13 cellular contexts compared by ENCODE assay signal in genomic region chr17:7130626-7131467, GRCh38. TPM values are rescaled to one million over a fixed set of nuclear protein-coding genes. Genes with fewer than 3 reads are reported as not detected.
DNase-seq lines count a peak whose midpoint lies in the region; ATAC-seq, FAIRE-seq and TF ChIP-seq lines count a peak whose summit lies in the region.
"Had no signal": no experiment of that assay in that cellular context is flagged by ENCODE, and none has a peak within 500 bp of the region (broad histone marks: within the 10 kb centered on the region; RNA-seq: fewer than 3 reads in every experiment).

No MANE protein-coding gene starts in this region.

- H3K4me2 ChIP-seq in HepG2 (ENCODE audit: low read depth, low read length), result peak overlapping the region; percentile 58

- no peaks in the 10 kb centered on the region for H3K36me3 Mint-ChIP-seq in activated B cell treated with CpG ODN at 0.5 μM for 24 hours (ENCODE audit: low read depth)

- H3K27me3 ChIP-seq in HepG2 (ENCODE audit: control insufficient read depth in 1 of 2, insufficient read depth in 2 of 2, low read length in 2 of 2) (no peaks in the 10 kb centered on the region), tibial artery (peaks cover 0 to 52% of the 10 kb centered on the region in 2 donors)
- H3K27me3 ChIP-seq: pancreas had no signal

- H3K9me3 ChIP-seq in HepG2 (ENCODE audit: low read length), result no peaks in the 10 kb centered on the region
- no peaks in the 10 kb centered on the region for H3K9me3 ChIP-seq in tibial artery
- H3K9me3 ChIP-seq: pancreas had no signal

- peak overlapping the region; percentile 22 for H3K27ac ChIP-seq in HepG2 (ENCODE audit: extremely low read length, insufficient read depth, low read length)
- no peak overlapping the region for H3K27ac ChIP-seq in tibial artery
- H3K27ac ChIP-seq: pancreas had no signal

- H3K4me1 ChIP-seq in HepG2 (ENCODE audit: insufficient read depth, low read length) (peaks cover 49% of the 10 kb centered on the region), tibial artery (no peaks in the 10 kb centered on the region)
- H3K4me1 ChIP-seq: pancreas had no signal

- TF ChIP-seq CTCF in activated B cell treated with CpG ODN at 0.5 μM for 24 hours (IDR thresholded peaks at IDR 0.05) (no peak), HepG2 (CRISPR knock-in tag; IDR thresholded peaks at IDR 0.05) (no peak), tibial artery (IDR thresholded peaks at IDR 0.05) (no peak)

- DNase-seq in activated effector memory CD4-positive, alpha-beta T cell treated with anti-CD3 and anti-CD28 coated beads, Interleukin-2, amount 50 U/mL, for 16 hours, result peak; percentile 42
- no peak for DNase-seq in activated effector memory CD4-positive, alpha-beta T cell treated with Interleukin-2 at 50 U/mL for 16 hours
- DNase-seq in activated B cell treated with CpG ODN at 0.5 μM for 24 hours (no peak), HepG2 (ENCODE audit: low spot score) (no peak), tibial artery (no peak)
- DNase-seq: AML-193, NCI-H526 treated with DMSO at 0.1 percent for 48 hours, pancreas had no signal

- H3K36me3 ChIP-seq in HepG2 (replicated peaks in 1 of 2; ENCODE audit: control insufficient read depth in 1 of 2, insufficient read depth in 2 of 2, low read length in 2 of 2), result no peaks in the 10 kb centered on the region
- H3K36me3 ChIP-seq in tibial artery, result no peaks in the 10 kb centered on the region
- H3K36me3 ChIP-seq: pancreas had no signal

- H3K9ac ChIP-seq in HepG2 (ENCODE audit: insufficient read depth, low read depth, low read length), result 0 out of 2 replicates have a peak overlapping the region, but pooled peaks have one; percentile 25

- H4K20me1 ChIP-seq in HepG2 (ENCODE audit: insufficient read depth, low read length), result no peaks in the 10 kb centered on the region

- H2AFZ ChIP-seq in HepG2 (ENCODE audit: low read length), result peak overlapping the region; percentile 65

- H3K27me3 Mint-ChIP-seq in activated B cell treated with CpG ODN at 0.5 μM for 24 hours, result peaks cover 3% of the 10 kb centered on the region

- peak overlapping the region; percentile 97 for H3K27ac Mint-ChIP-seq in activated B cell treated with CpG ODN at 0.5 μM for 24 hours

- intact Hi-C loops in activated B cell treated with CpG ODN at 0.5 μM for 24 hours (cut with micrococcal nuclease) (no loop called here), HepG2 (cut with micrococcal nuclease; ENCODE audit: unreplicated experiment) (no loop called here), tibial artery (cut with DNase I; ENCODE audit: low total_unique reads) (no loop called here)

- no peak for TF ChIP-seq RAD21 in HepG2 (CRISPR knock-in tag; IDR thresholded peaks at IDR 0.05)

- ATAC-seq in activated B cell treated with CpG ODN at 0.5 μM for 24 hours (ENCODE audit: low read depth) (peak; percentile 16), HepG2 (peak; percentile 52), HG03460 (IDR thresholded peaks at IDR 0.05; ENCODE audit: unreplicated experiment) (no peak), GM19395 (IDR thresholded peaks at IDR 0.05; ENCODE audit: unreplicated experiment) (no peak), GM19452 (IDR thresholded peaks at IDR 0.05; ENCODE audit: unreplicated experiment) (no peak)
- ATAC-seq: K562 had no signal

- H3K4me3 ChIP-seq in HepG2 (replicated peaks in 1 of 3; ENCODE audit: insufficient read depth in 1 of 3, low read depth in 2 of 3, low read length in 3 of 3) (peak overlapping the region in 1 of 3 experiments; percentile 34; a peak in 1 of 6 replicates), tibial artery (peak overlapping the region; percentile 4 to 21)
- H3K4me3 ChIP-seq: K562, pancreas had no signal

- in situ Hi-C loops in HepG2 (cut with HindIII; ENCODE audit: extremely low pct_ligation_motif_present, low pct_unique_long_range_greater_than_20kb), result no loop called here

- no peak for TF ChIP-seq POLR2A in HepG2 (IDR thresholded peaks at IDR 0.05; ENCODE audit: insufficient read depth in 1 of 2, low read depth in 2 of 2, low read length in 2 of 2)

- H3K79me2 ChIP-seq in HepG2 (ENCODE audit: insufficient read depth, low read length), result no peaks in the 10 kb centered on the region

- CTCF ChIA-PET in activated B cell treated with CpG ODN at 0.5 μM for 24 hours (lab: Charles Lee), result interaction anchor here (0.8 to 8.0 kb wide), 4 partner anchors 78 to 85 kb away, joined by 3 to 109 read pairs (median 3); no protein-coding TSS in a partner anchor
- CTCF ChIA-PET in HepG2 (lab: Yijun Ruan, JAX; ENCODE audit: low intra/inter-chr PET ratio, low total read pairs), result no interaction called here

- no peaks in the 10 kb centered on the region for H3K9me3 Mint-ChIP-seq in activated B cell treated with CpG ODN at 0.5 μM for 24 hours

- no TSS peak for BruUV-seq in HepG2 (replicated peaks; lab: Mats Ljungman, UMichigan)

- WGBS in HepG2 (ENCODE audit: low lambda C conversion rate), result 33% methylated on average over 12 of the region's 12 CpGs

- no peak for TF ChIP-seq EP300 in HepG2 (IDR thresholded peaks at IDR 0.05; ENCODE audit: low read depth in 2 of 2, low read length in 2 of 2)
- no peak for TF ChIP-seq EP300 in HepG2 (CRISPR knock-in tag; IDR thresholded peaks at IDR 0.05; ENCODE audit: borderline replicate concordance)

- peak; percentile 51 for FAIRE-seq in HepG2 (lab: Jason Lieb, UNC)
- FAIRE-seq: K562, pancreas, TTC549 had no signal

- H3K4me3 Mint-ChIP-seq in activated B cell treated with CpG ODN at 0.5 μM for 24 hours, result peak overlapping the region; percentile 54

- POLR2A ChIA-PET in activated B cell treated with CpG ODN at 0.5 μM for 24 hours (lab: Charles Lee), result interaction anchor here (0.6 to 1.1 kb wide), 5 partner anchors 35 to 117 kb away, joined by 3 to 6 read pairs (median 3); partner anchors contain the start of gene SLC16A13
- POLR2A ChIA-PET in HepG2 (lab: Yijun Ruan, JAX), result interaction anchor here (0.7 to 2.3 kb wide), 3 partner anchors 16 to 49 kb away, joined by 3 to 14 read pairs (median 3); partner anchors contain the start of gene ASGR2

- H3K4me1 Mint-ChIP-seq in activated B cell treated with CpG ODN at 0.5 μM for 24 hours, result peaks cover 39% of the 10 kb centered on the region

RNA-seq across cellular contexts. Expression of gene ASGR2, which starts 16.2 kb away (rescaled TPM):
- not detected in 2 replicates for total RNA-seq in activated B cell treated with CpG ODN at 0.5 μM for 24 hours
- 142 and 320 TPM in 2 replicates for total RNA-seq in HepG2 (2016; rRNA removed; fragmentation: Illumina TruSeq; extraction: Trizol)
- 153 and 157 TPM in 2 replicates for total RNA-seq in HepG2 (2016; cell fraction: cytosol; rRNA removed; fragmentation: Illumina TruSeq; extraction: Trizol; ENCODE audit: low read depth)
- total RNA-seq in HepG2 (2016; cell fraction: insoluble cytoplasmic fraction; rRNA removed; fragmentation: Illumina TruSeq; extraction: Trizol), result 137 and 326 TPM in 2 replicates
- total RNA-seq in HepG2 (2016; cell fraction: membrane; rRNA removed; fragmentation: Illumina TruSeq; extraction: Trizol), result 154 and 165 TPM in 2 replicates
- total RNA-seq in HepG2 (2016; cell fraction: nucleus; rRNA removed; fragmentation: Illumina TruSeq; extraction: Trizol), result 251 and 289 TPM in 2 replicates
- polyA plus RNA-seq in HepG2 (2011; rRNA removed), result 754 and 762 TPM in 2 replicates
- polyA plus RNA-seq in HepG2 (2011; cell fraction: cytosol; rRNA removed), result 620 and 780 TPM in 2 replicates
- polyA plus RNA-seq in HepG2 (2011; cell fraction: nucleus; rRNA removed), result 692 and 800 TPM in 2 replicates
- polyA plus RNA-seq in HepG2 (2012), result 341 and 394 TPM in 2 replicates
- polyA plus RNA-seq in HepG2 (2016; cell fraction: cytosol; fragmentation: Illumina TruSeq; extraction: Trizol; ENCODE audit: low read depth), result 194 and 207 TPM in 2 replicates
- 170 and 186 TPM in 2 replicates for polyA plus RNA-seq in HepG2 (2016; cell fraction: insoluble cytoplasmic fraction; fragmentation: Illumina TruSeq; extraction: Trizol; ENCODE audit: low read depth)
- 175 and 177 TPM in 2 replicates for polyA plus RNA-seq in HepG2 (2016; cell fraction: membrane; fragmentation: Illumina TruSeq; extraction: Trizol; ENCODE audit: low read depth)
- 623 and 667 TPM in 2 replicates for polyA plus RNA-seq in HepG2 (2016; cell fraction: nucleus; fragmentation: Illumina TruSeq; extraction: Trizol; ENCODE audit: insufficient read depth, low read depth)
- polyA minus RNA-seq in HepG2 (2011; rRNA and poly(A)+ RNA removed; ENCODE audit: low replicate concordance), result 371 TPM in 1 of 2 replicates, not detected in the other
- polyA minus RNA-seq in HepG2 (2011; cell fraction: cytosol; rRNA and poly(A)+ RNA removed), result 131 TPM in 2 replicates
- 102 and 109 TPM in 2 replicates for polyA minus RNA-seq in HepG2 (2011; cell fraction: nucleus; rRNA and poly(A)+ RNA removed)
- total RNA-seq: K562 had no signal
- polyA plus RNA-seq: K562 had no signal

RNA-seq across cellular contexts. Expression of gene ASGR1, which starts 48.3 kb away (rescaled TPM):
- not detected in 2 replicates for total RNA-seq in activated B cell treated with CpG ODN at 0.5 μM for 24 hours
- 156 and 353 TPM in 2 replicates for total RNA-seq in HepG2 (2016; rRNA removed; fragmentation: Illumina TruSeq; extraction: Trizol)
- total RNA-seq in HepG2 (2016; cell fraction: cytosol; rRNA removed; fragmentation: Illumina TruSeq; extraction: Trizol; ENCODE audit: low read depth), result 114 and 140 TPM in 2 replicates
- 143 and 370 TPM in 2 replicates for total RNA-seq in HepG2 (2016; cell fraction: insoluble cytoplasmic fraction; rRNA removed; fragmentation: Illumina TruSeq; extraction: Trizol)
- 141 and 170 TPM in 2 replicates for total RNA-seq in HepG2 (2016; cell fraction: membrane; rRNA removed; fragmentation: Illumina TruSeq; extraction: Trizol)
- 259 and 311 TPM in 2 replicates for total RNA-seq in HepG2 (2016; cell fraction: nucleus; rRNA removed; fragmentation: Illumina TruSeq; extraction: Trizol)
- 796 and 885 TPM in 2 replicates for polyA plus RNA-seq in HepG2 (2011; rRNA removed)
- 756 and 1,094 TPM in 2 replicates for polyA plus RNA-seq in HepG2 (2011; cell fraction: cytosol; rRNA removed)
- 1,952 and 2,162 TPM in 2 replicates for polyA plus RNA-seq in HepG2 (2011; cell fraction: nucleus; rRNA removed)
- polyA plus RNA-seq in HepG2 (2012), result 455 and 483 TPM in 2 replicates
- 105 and 129 TPM in 2 replicates for polyA plus RNA-seq in HepG2 (2016; cell fraction: cytosol; fragmentation: Illumina TruSeq; extraction: Trizol; ENCODE audit: low read depth)
- polyA plus RNA-seq in HepG2 (2016; cell fraction: insoluble cytoplasmic fraction; fragmentation: Illumina TruSeq; extraction: Trizol; ENCODE audit: low read depth), result 167 and 180 TPM in 2 replicates
- polyA plus RNA-seq in HepG2 (2016; cell fraction: membrane; fragmentation: Illumina TruSeq; extraction: Trizol; ENCODE audit: low read depth), result 121 and 143 TPM in 2 replicates
- 760 and 778 TPM in 2 replicates for polyA plus RNA-seq in HepG2 (2016; cell fraction: nucleus; fragmentation: Illumina TruSeq; extraction: Trizol; ENCODE audit: insufficient read depth, low read depth)
- 0.19 and 386 TPM in 2 replicates for polyA minus RNA-seq in HepG2 (2011; rRNA and poly(A)+ RNA removed; ENCODE audit: low replicate concordance)
- 254 and 269 TPM in 2 replicates for polyA minus RNA-seq in HepG2 (2011; cell fraction: cytosol; rRNA and poly(A)+ RNA removed)
- polyA minus RNA-seq in HepG2 (2011; cell fraction: nucleus; rRNA and poly(A)+ RNA removed), result 141 and 153 TPM in 2 replicates

RNA-seq across cellular contexts. Expression of gene CLEC10A, which starts 50.8 kb away (rescaled TPM):
- total RNA-seq in activated B cell treated with CpG ODN at 0.5 μM for 24 hours (not detected in 2 replicates), HepG2 (2016; rRNA removed; fragmentation: Illumina TruSeq; extraction: Trizol) (not detected in 2 replicates)
- not detected in 2 replicates for total RNA-seq in HepG2 (2016; cell fraction: cytosol; rRNA removed; fragmentation: Illumina TruSeq; extraction: Trizol; ENCODE audit: low read depth)
- total RNA-seq in HepG2 (2016; cell fraction: insoluble cytoplasmic fraction; rRNA removed; fragmentation: Illumina TruSeq; extraction: Trizol), result 0.06 TPM in 1 of 2 replicates, not detected in the other
- not detected in 2 replicates for total RNA-seq in HepG2 (2016; cell fraction: membrane; rRNA removed; fragmentation: Illumina TruSeq; extraction: Trizol)
- 0.19 TPM in 1 of 2 replicates, not detected in the other for total RNA-seq in HepG2 (2016; cell fraction: nucleus; rRNA removed; fragmentation: Illumina TruSeq; extraction: Trizol)
- 0.33 and 0.65 TPM in 2 replicates for polyA plus RNA-seq in HepG2 (2011; rRNA removed)
- polyA plus RNA-seq in HepG2 (2011; cell fraction: cytosol; rRNA removed), result 0.08 and 0.14 TPM in 2 replicates
- 1.3 and 2.4 TPM in 2 replicates for polyA plus RNA-seq in HepG2 (2011; cell fraction: nucleus; rRNA removed)
- polyA plus RNA-seq in HepG2 (2012), result 0.35 and 0.48 TPM in 2 replicates
- polyA plus RNA-seq in HepG2 (2016; cell fraction: cytosol; fragmentation: Illumina TruSeq; extraction: Trizol; ENCODE audit: low read depth), result not detected in 2 replicates
- not detected in 2 replicates for polyA plus RNA-seq in HepG2 (2016; cell fraction: insoluble cytoplasmic fraction; fragmentation: Illumina TruSeq; extraction: Trizol; ENCODE audit: low read depth)
- polyA plus RNA-seq in HepG2 (2016; cell fraction: membrane; fragmentation: Illumina TruSeq; extraction: Trizol; ENCODE audit: low read depth), result not detected in 2 replicates
- polyA plus RNA-seq in HepG2 (2016; cell fraction: nucleus; fragmentation: Illumina TruSeq; extraction: Trizol; ENCODE audit: insufficient read depth, low read depth), result 0.68 and 0.90 TPM in 2 replicates
- polyA minus RNA-seq in HepG2 (2011; rRNA and poly(A)+ RNA removed; ENCODE audit: low replicate concordance), result 0.18 TPM in 1 of 2 replicates, not detected in the other
- not detected in 2 replicates for polyA minus RNA-seq in HepG2 (2011; cell fraction: cytosol; rRNA and poly(A)+ RNA removed)
- 0.64 and 1.2 TPM in 2 replicates for polyA minus RNA-seq in HepG2 (2011; cell fraction: nucleus; rRNA and poly(A)+ RNA removed)

Comparison
In these comparisons a context has a peak if more than half of its experiments do, and no peak if none do; other contexts are left out.
1. ATAC-seq: peak in activated B cell treated with CpG ODN at 0.5 μM for 24 hours (single experiment) and HepG2 (single experiment); none in HG03460 (single experiment), GM19395 (single experiment) and GM19452 (single experiment).
2. RNA of gene ASGR2, which starts 16.2 kb away (total RNA-seq): 137 to 326 TPM in HepG2; not detected in activated B cell treated with CpG ODN at 0.5 μM for 24 hours; every median in the first group is over 100 times any median in the second.
3. RNA of gene ASGR1, which starts 48.3 kb away (total RNA-seq): 114 to 370 TPM in HepG2; not detected in activated B cell treated with CpG ODN at 0.5 μM for 24 hours; every median in the first group is over 100 times any median in the second.